In the genomic region with DNA sequence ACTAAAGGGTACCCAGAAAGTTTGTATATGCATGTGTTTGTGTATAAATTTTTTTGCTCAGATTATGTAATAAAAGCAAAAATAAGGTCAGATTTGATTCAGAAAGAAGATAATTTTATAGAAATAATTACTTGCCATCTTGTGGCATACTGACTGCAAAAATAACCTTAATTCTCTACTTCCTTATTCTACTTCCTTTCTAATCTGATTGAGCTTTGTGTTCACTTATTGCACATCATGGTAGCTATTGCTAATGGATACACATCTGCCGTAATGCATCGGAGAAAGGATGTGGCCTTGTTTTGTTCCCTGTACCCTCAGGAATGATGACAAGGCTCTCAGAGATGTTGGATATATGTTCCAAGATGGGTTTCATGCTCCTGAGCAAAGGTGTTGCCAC, we compare ENCODE assay signal across 19 cellular contexts. TPM values are rescaled to one million over a fixed set of nuclear protein-coding genes. Genes with fewer than 3 reads are reported as not detected.
DNase-seq lines count a peak whose midpoint lies in the region; ATAC-seq and TF ChIP-seq lines count a peak whose summit lies in the region.
"Had no signal": no experiment of that assay in that cellular context is flagged by ENCODE, and none has a peak within 500 bp of the region (broad histone marks: within the 10 kb centered on the region; RNA-seq: fewer than 3 reads in every experiment).

No MANE protein-coding gene starts in this region.

- no peaks in the 10 kb centered on the region for H3K9me3 ChIP-seq in SK-N-MC (ENCODE audit: low read depth, low read length)
- H3K9me3 ChIP-seq in heart right ventricle = no peaks in the 10 kb centered on the region
- H3K9me3 ChIP-seq: Caco-2, SJSA1 had no signal

- WGBS in heart right ventricle, 2 donors = 87 to 88% methylated on average over 2 of the region's 2 CpGs

- H3K27me3 ChIP-seq in heart right ventricle = no peaks in the 10 kb centered on the region
- H3K27me3 ChIP-seq: SJSA1 had no signal

- no peaks in the 10 kb centered on the region for H3K9me3 Mint-ChIP-seq in activated B cell treated with CpG ODN at 0.5 μM for 24 hours
- H3K9me3 Mint-ChIP-seq: CD4-positive, alpha-beta T cell; T-cell had no signal

- TF ChIP-seq CTCF in activated B cell treated with CpG ODN at 0.5 μM for 24 hours (IDR thresholded peaks at IDR 0.05) (no peak), heart right ventricle (IDR thresholded peaks at IDR 0.05) (no peak)

- CTCF ChIA-PET in activated B cell treated with CpG ODN at 0.5 μM for 24 hours (lab: Charles Lee) = interaction anchor here (1.3 kb wide), 1 partner anchor 22 kb away, joined by 3 read pairs; no protein-coding TSS in a partner anchor

- H3K4me3 Mint-ChIP-seq in activated B cell treated with CpG ODN at 0.5 μM for 24 hours = peak overlapping the region; percentile 13
- H3K4me3 Mint-ChIP-seq: CD4-positive, alpha-beta T cell; T-cell had no signal

- DNase-seq in KBM-7 = peak; percentile 21
- peak; percentile 48 for DNase-seq in MV-4-11 (lab: John Stamatoyannopoulos, UW)
- no peak for DNase-seq in SK-N-MC (ENCODE audit: low read depth, low spot score)
- no peak for DNase-seq in activated B cell treated with CpG ODN at 0.5 μM for 24 hours
- no peak for DNase-seq in heart right ventricle
- DNase-seq in DMS 273 (lab: John Stamatoyannopoulos, UW; ENCODE audit: unreplicated experiment) = no peak
- DNase-seq: Caco-2; CD4-positive, alpha-beta T cell; DMS153; GDM1; GM23248; HCEC 1CT; NCI-H1436; NCI-H1930; NCI-H526 treated with DMSO at 0.1 percent for 48 hours; PC-9; T-cell had no signal

- in situ Hi-C loops in KBM-7 (cut with MboI; ENCODE audit: low pct_unique_long_range_greater_than_20kb, low sequenced_read_pairs) = no loop called here

- H3K9ac ChIP-seq in SK-N-MC (ENCODE audit: insufficient read length) = peak overlapping the region; percentile 32
- H3K9ac ChIP-seq: GM23248 had no signal

- H3K36me3 Mint-ChIP-seq in activated B cell treated with CpG ODN at 0.5 μM for 24 hours (ENCODE audit: low read depth) = no peaks in the 10 kb centered on the region
- H3K36me3 Mint-ChIP-seq: T-cell had no signal

- H3K4me3 ChIP-seq in SK-N-MC (no peak overlapping the region), heart right ventricle (no peak overlapping the region)
- H3K4me3 ChIP-seq: GM23248, PC-9, SJSA1 had no signal

- POLR2A ChIA-PET in activated B cell treated with CpG ODN at 0.5 μM for 24 hours (lab: Charles Lee) = interaction anchor here (0.7 kb wide), 1 partner anchor 58 kb away, joined by 3 read pairs; no protein-coding TSS in a partner anchor

- H3K27ac ChIP-seq in SK-N-MC (no peak overlapping the region), heart right ventricle (no peak overlapping the region)
- H3K27ac ChIP-seq: GM23248, PC-9, SJSA1 had no signal

- H3K27ac Mint-ChIP-seq in activated B cell treated with CpG ODN at 0.5 μM for 24 hours = peak overlapping the region; percentile 51
- H3K27ac Mint-ChIP-seq: CD4-positive, alpha-beta T cell; T-cell had no signal

- H3K4me1 ChIP-seq in heart right ventricle = no peaks in the 10 kb centered on the region
- H3K4me1 ChIP-seq: Caco-2, SJSA1 had no signal

- H3K4me1 Mint-ChIP-seq in activated B cell treated with CpG ODN at 0.5 μM for 24 hours = peaks cover 10% of the 10 kb centered on the region
- H3K4me1 Mint-ChIP-seq: T-cell had no signal

- intact Hi-C loops in activated B cell treated with CpG ODN at 0.5 μM for 24 hours (cut with micrococcal nuclease) = no loop called here
- intact Hi-C loops in heart right ventricle (cut with DNase I) = no loop called here

- ATAC-seq in activated B cell treated with CpG ODN at 0.5 μM for 24 hours (ENCODE audit: low read depth) (peak; percentile 49), GM21723 (IDR thresholded peaks at IDR 0.05; ENCODE audit: unreplicated experiment) (no peak), heart right ventricle (no peak)
- ATAC-seq: T-cell had no signal

- H3K27me3 Mint-ChIP-seq in activated B cell treated with CpG ODN at 0.5 μM for 24 hours = peaks cover 20% of the 10 kb centered on the region

- H3K36me3 ChIP-seq in SK-N-MC (ENCODE audit: insufficient read depth, low read length) (no peaks in the 10 kb centered on the region), heart right ventricle (no peaks in the 10 kb centered on the region)
- H3K36me3 ChIP-seq: SJSA1 had no signal

RNA-seq across cellular contexts. Expression of a gene that starts 10.5 kb away (rescaled TPM):
- total RNA-seq in activated B cell treated with CpG ODN at 0.5 μM for 24 hours (17.5 and 17.6 TPM in 2 replicates), heart right ventricle (10 to 100 TPM; 10.4 to 20.1 (median 12.5) TPM)
- 10 to 100 TPM in 1 of 2 donors, 1 to 10 TPM in 1; 9.2 to 11.9 TPM for polyA plus RNA-seq in heart right ventricle

RNA-seq across cellular contexts. Expression of a gene that starts 58.7 kb away (rescaled TPM):
- 21.5 and 26.0 TPM in 2 replicates for total RNA-seq in activated B cell treated with CpG ODN at 0.5 μM for 24 hours
- 10 to 100 TPM; 18.5 to 29.6 (median 25.4) TPM for total RNA-seq in heart right ventricle
- 10 to 100 TPM in 1 of 2 donors, 1 to 10 TPM in 1; 10.0 to 13.9 TPM for polyA plus RNA-seq in heart right ventricle

Comparison
In these comparisons a context has a peak if more than half of its experiments do, and no peak if none do; other contexts are left out.
1. DNase-seq: peak in KBM-7 (single experiment) and MV-4-11 (single experiment); none in SK-N-MC (single experiment), activated B cell treated with CpG ODN at 0.5 μM for 24 hours (single experiment), heart right ventricle (0 of 2) and DMS 273 (single experiment).